ENCODE assay signal across 28 cellular contexts in genomic region chr14:104190396-104191000, GRCh38. TPM values are rescaled to one million over a fixed set of nuclear protein-coding genes. Genes with fewer than 3 reads are reported as not detected.
"Had no signal": no experiment of that assay in that cellular context is flagged by ENCODE, and none has a peak within 500 bp of the region (broad histone marks: within the 10 kb centered on the region; RNA-seq: fewer than 3 reads in every experiment).

No MANE protein-coding gene starts in this region.

- H3K4me1 ChIP-seq: ascending aorta, breast epithelium had no signal

- H3K9me3 ChIP-seq: ascending aorta, breast epithelium had no signal

- H3K27ac ChIP-seq: ascending aorta, breast epithelium, VCaP had no signal

- H3K4me3 ChIP-seq: ascending aorta, breast epithelium had no signal

- H3K36me3 ChIP-seq: ascending aorta, breast epithelium had no signal

- ATAC-seq: activated CD4-positive, alpha-beta T cell treated with anti-CD3 and anti-CD28 coated beads for 36 hours; activated CD8-positive, alpha-beta memory T cell treated with anti-CD3 and anti-CD28 coated beads, Interleukin-2, amount 10 ng/mL, durations not matched to agents 7 days and 5 days; activated CD8-positive, alpha-beta T cell treated with anti-CD3 and anti-CD28 coated beads, Interleukin-2, amount 10 ng/mL, durations not matched to agents 7 days and 5 days; activated naive CD8-positive, alpha-beta T cell treated with anti-CD3 and anti-CD28 coated beads, Interleukin-2, amount 50 U/mL, for 24 hours had no signal

- DNase-seq: activated B cell treated with CpG ODN at 0.5 μM for 24 hours; activated CD4-positive, alpha-beta memory T cell treated with anti-CD3 and anti-CD28 coated beads, Interleukin-2, amount 10 ng/mL, durations not matched to agents 7 days and 5 days; activated CD4-positive, alpha-beta T cell treated with anti-CD3 and anti-CD28 coated beads for 36 hours; activated CD4-positive, alpha-beta T cell treated with anti-CD3 and anti-CD28 coated beads for 48 hours; activated CD4-positive, alpha-beta T cell treated with anti-CD3 and anti-CD28 coated beads, Interleukin-2, amount 10 ng/mL, durations not matched to agents 7 days and 5 days; activated CD4-positive, alpha-beta T cell treated with anti-CD3 and anti-CD28 coated beads, Interleukin-2, amount 50 U/mL, for 48 hours; activated CD4-positive, CD25-positive, alpha-beta regulatory T cell treated with anti-CD3 and anti-CD28 coated beads, Interleukin-2, amount 50 U/mL, for 72 hours; activated CD8-positive, alpha-beta memory T cell treated with anti-CD3 and anti-CD28 coated beads for 24 hours; activated CD8-positive, alpha-beta memory T cell treated with anti-CD3 and anti-CD28 coated beads, Interleukin-2, amount 10 ng/mL, durations not matched to agents 7 days and 5 days; activated CD8-positive, alpha-beta memory T cell treated with anti-CD3 and anti-CD28 coated beads, Interleukin-2, amount 50 U/mL, for 48 hours; activated CD8-positive, alpha-beta T cell treated with anti-CD3 and anti-CD28 coated beads, Interleukin-2, amount 10 ng/mL, durations not matched to agents 7 days and 5 days; activated effector memory CD4-positive, alpha-beta T cell treated with Interleukin-2 at 50 U/mL for 16 hours; activated gamma-delta T cell; activated naive CD4-positive, alpha-beta T cell treated with anti-CD3 and anti-CD28 coated beads, Interleukin-2, amount 10 ng/mL, durations not matched to agents 7 days and 5 days; activated naive CD4-positive, alpha-beta T cell treated with Interleukin-2 at 50 U/mL for 16 hours; activated naive CD8-positive, alpha-beta T cell treated with anti-CD3 and anti-CD28 coated beads, Interleukin-2, amount 10 ng/mL, durations not matched to agents 7 days and 5 days; activated naive CD8-positive, alpha-beta T cell treated with anti-CD3 and anti-CD28 coated beads, Interleukin-2, amount 50 U/mL, for 24 hours; activated T-cell treated with anti-CD3 and anti-CD28 coated beads, Interleukin-2, amount 50 U/mL, for 24 hours; activated T-cell treated with anti-CD3 and anti-CD28 coated beads, Interleukin-2, amount 50 U/mL, for 48 hours; amygdala; anterior cingulate cortex; central memory CD4-positive, alpha-beta T cell; T-helper 1 cell; T-helper 2 cell; T-helper 9 cell had no signal

- H3K27me3 ChIP-seq: ascending aorta had no signal

RNA-seq across cellular contexts. Expression of gene KIF26A, which starts 52.1 kb away (rescaled TPM):
- total RNA-seq: activated B cell treated with CpG ODN at 0.5 μM for 24 hours had no signal
